Comparison of ENCODE assay signal across 10 cellular contexts in genomic region chr1:243712890-243713425, GRCh38.
DNase-seq lines count a peak whose midpoint lies in the region; ATAC-seq and TF ChIP-seq lines count a peak whose summit lies in the region.
"Had no signal": no experiment of that assay in that cellular context is flagged by ENCODE, and none has a peak within 500 bp of the region (broad histone marks: within the 10 kb centered on the region; RNA-seq: fewer than 3 reads in every experiment).

No MANE protein-coding gene starts in this region.

- no peak for ATAC-seq in left colon

- no peak overlapping the region for H2AFZ ChIP-seq in mammary epithelial cell (ENCODE audit: low read depth, low read length)

- in situ Hi-C loops in mammary epithelial cell (cut with MboI; ENCODE audit: low sequenced_read_pairs in 2 of 2) = loop anchor here in 1 of 2 donors (25.0 kb wide), 1 partner anchor 549 kb away; no protein-coding TSS in a partner anchor

- no peaks in the 10 kb centered on the region for H3K27me3 ChIP-seq in mammary epithelial cell (ENCODE audit: insufficient read depth, low read length)

- H3K4me1 ChIP-seq in mammary epithelial cell (ENCODE audit: insufficient read depth, low read length) = peaks cover 5% of the 10 kb centered on the region

- H3K36me3 ChIP-seq in mammary epithelial cell (ENCODE audit: insufficient read depth, low read length) = no peaks in the 10 kb centered on the region

- H3K9me3 ChIP-seq in mammary epithelial cell (replicated peaks; ENCODE audit: insufficient read depth, low read length) = no peaks in the 10 kb centered on the region

- DNase-seq in DMS53 (lab: John Stamatoyannopoulos, UW) (peak; percentile 26), DMS53 treated with DMSO at 0.1 percent for 48 hours (lab: John Stamatoyannopoulos, UW; ENCODE audit: unreplicated experiment) (no peak), NCI-H524 treated with DMSO at 0.1 percent for 48 hours (lab: John Stamatoyannopoulos, UW) (peak; percentile 87), coronary artery (ENCODE audit: low spot score) (no peak), retinal pigment epithelial cell (ENCODE audit: low read depth) (no peak), left colon (no peak), activated gamma-delta T cell treated with Interleukin-2 at 50 U/mL for 16 hours (no peak), mammary epithelial cell (no peak)
- DNase-seq: 8988T had no signal

- CTCF ChIA-PET in mammary epithelial cell (lab: Charles Lee; ENCODE audit: low non-redundant PET) = no interaction called here

- no TSS peak for BruUV-seq in mammary epithelial cell (replicated peaks; lab: Mats Ljungman, UMichigan)

- intact Hi-C loops in left colon (cut with DNase I, micrococcal nuclease) (no loop called here), mammary epithelial cell (cut with micrococcal nuclease) (no loop called here)

- H3K4me3 ChIP-seq in coronary artery = peak overlapping the region; percentile 28
- no peak overlapping the region for H3K4me3 ChIP-seq in retinal pigment epithelial cell (ENCODE audit: low read length)
- H3K4me3 ChIP-seq in mammary epithelial cell (replicated peaks in 1 of 3; ENCODE audit: insufficient read depth in 1 of 3, low read depth in 2 of 3, low read length in 3 of 3) = no peak overlapping the region
- H3K4me3 ChIP-seq: SK-N-MC had no signal

- H3K4me2 ChIP-seq in mammary epithelial cell (ENCODE audit: insufficient read depth, low read depth, low read length) = no peak overlapping the region

- dilution Hi-C loops in mammary epithelial cell (cut with HindIII; ENCODE audit: low sequenced_read_pairs) = no loop called here

- WGBS in mammary epithelial cell (ENCODE audit: low coverage, missing lambda C conversion rate) = 66% methylated on average over 7 of the region's 7 CpGs

- no peak overlapping the region for H3K9ac ChIP-seq in mammary epithelial cell (ENCODE audit: insufficient read depth, low read length)

- H3K27ac ChIP-seq in coronary artery = no peak overlapping the region
- no peak overlapping the region for H3K27ac ChIP-seq in mammary epithelial cell (ENCODE audit: insufficient read depth, low read depth, low read length)
- H3K27ac ChIP-seq: SK-N-MC had no signal

- no peaks in the 10 kb centered on the region for H4K20me1 ChIP-seq in mammary epithelial cell (ENCODE audit: insufficient read depth, low read length)

- no peaks in the 10 kb centered on the region for H3K79me2 ChIP-seq in mammary epithelial cell (ENCODE audit: insufficient read depth, low read length)

- TF ChIP-seq CTCF in coronary artery (IDR thresholded peaks at IDR 0.05) (no peak), retinal pigment epithelial cell (conservative IDR thresholded peaks at IDR 0.05; ENCODE audit: low read depth, low read length) (peak; percentile 53), mammary epithelial cell (conservative IDR thresholded peaks at IDR 0.05 in 1 of 2, IDR thresholded peaks at IDR 0.05 in 1 of 2; ENCODE audit: extremely low read depth in 1 of 2, insufficient read depth in 1 of 2, low read depth in 1 of 2, low read length in 2 of 2) (peak in 1 of 2 donors; percentile 17)

Comparison
In these comparisons a context has a peak if more than half of its experiments do, and no peak if none do; other contexts are left out.
1. DNase-seq: peak in DMS53 (single experiment) and NCI-H524 treated with DMSO at 0.1 percent for 48 hours (single experiment); none in DMS53 treated with DMSO at 0.1 percent for 48 hours (single experiment), coronary artery (single experiment), retinal pigment epithelial cell (single experiment), left colon (0 of 2), activated gamma-delta T cell treated with Interleukin-2 at 50 U/mL for 16 hours (single experiment) and mammary epithelial cell (single experiment).